Comparison of ENCODE assay signal across 28 cellular contexts in the genomic region with DNA sequence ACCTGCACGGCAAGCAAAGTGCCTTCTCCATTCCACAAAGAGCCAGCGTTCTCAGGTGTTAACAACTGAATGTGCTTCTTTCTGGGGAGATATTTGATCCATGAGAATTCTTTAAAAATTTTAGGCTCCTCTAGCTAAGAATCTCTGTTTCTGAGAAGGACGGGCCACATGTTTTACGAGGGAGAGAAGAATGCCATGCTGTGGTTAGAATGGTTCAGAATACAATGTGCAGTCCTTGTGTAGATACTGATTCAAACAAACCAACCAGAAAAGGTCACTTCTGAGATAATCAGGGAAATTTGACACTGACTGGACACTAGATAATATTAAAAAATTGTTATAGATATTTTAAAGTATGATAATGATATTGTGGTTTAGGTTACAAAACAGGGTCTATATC. TPM values are rescaled to one million over a fixed set of nuclear protein-coding genes. Genes with fewer than 3 reads are reported as not detected.
"Had no signal": no experiment of that assay in that cellular context is flagged by ENCODE, and none has a peak within 500 bp of the region (broad histone marks: within the 10 kb centered on the region; RNA-seq: fewer than 3 reads in every experiment).

No MANE protein-coding gene starts in this region.

- H3K27me3 ChIP-seq: esophagus muscularis mucosa, foreskin keratinocyte, heart right ventricle, suprapubic skin, transverse colon, upper lobe of right lung, uterus had no signal

- DNase-seq: dermis blood vessel endothelial cell; effector memory CD4-positive, alpha-beta T cell; foreskin keratinocyte; glutamatergic neuron; heart right ventricle; hippocampal formation; immature natural killer cell; islet precursor cell; kidney glomerular epithelial cell; left colon; left ventricle myocardium inferior; lower lobe of right lung; naive B cell; psoas muscle; right cardiac atrium; small intestine; stimulated activated CD4-positive, alpha-beta T cell treated with anti-CD3 and anti-CD28 coated beads, Interleukin-15, amount 100 ng/mL, for 24 hours; stimulated activated CD4-positive, alpha-beta T cell treated with anti-CD3 and anti-CD28 coated beads, Interleukin-2, amount 100 ng/mL, for 48 hours; stimulated activated naive B cell treated with anti-CD40 and anti-IgM and Interleukin-4, amounts not matched to agents 10 μg/mL and 1 μg/mL and 100 μg/mL, for 72 hours; transverse colon; upper lobe of right lung; uterus had no signal

- H3K36me3 ChIP-seq: esophagus muscularis mucosa, heart right ventricle, left ventricle myocardium inferior, lower lobe of right lung, suprapubic skin, transverse colon, upper lobe of right lung, uterus had no signal

- H3K4me3 ChIP-seq: coronary artery, esophagus muscularis mucosa, heart right ventricle, left ventricle myocardium inferior, lower lobe of right lung, psoas muscle, suprapubic skin, transverse colon, upper lobe of right lung, uterus had no signal

- H3K9me3 ChIP-seq: esophagus muscularis mucosa, left ventricle myocardium inferior, lower lobe of right lung, psoas muscle, suprapubic skin, transverse colon, upper lobe of right lung, uterus had no signal

- H3K4me1 ChIP-seq: left ventricle myocardium inferior, psoas muscle, suprapubic skin, upper lobe of right lung, uterus had no signal

- H3K27ac ChIP-seq: coronary artery, foreskin keratinocyte, heart right ventricle, left ventricle myocardium inferior, lower lobe of right lung, psoas muscle, suprapubic skin, upper lobe of right lung, uterus had no signal

RNA-seq across cellular contexts. Expression of a gene that starts 23.8 kb away (rescaled TPM):
- total RNA-seq: endothelial cell of umbilical vein; natural killer cell treated with Interleukin-12 subunit alpha and Interleukin-12 subunit beta and Interleukin-15 and Interleukin-18, amount 100 ng/mL, for 72 hours; neural crest cell had no signal
- polyA plus RNA-seq: immature natural killer cell had no signal
